10 cellular contexts compared by ENCODE assay signal in the genomic region with DNA sequence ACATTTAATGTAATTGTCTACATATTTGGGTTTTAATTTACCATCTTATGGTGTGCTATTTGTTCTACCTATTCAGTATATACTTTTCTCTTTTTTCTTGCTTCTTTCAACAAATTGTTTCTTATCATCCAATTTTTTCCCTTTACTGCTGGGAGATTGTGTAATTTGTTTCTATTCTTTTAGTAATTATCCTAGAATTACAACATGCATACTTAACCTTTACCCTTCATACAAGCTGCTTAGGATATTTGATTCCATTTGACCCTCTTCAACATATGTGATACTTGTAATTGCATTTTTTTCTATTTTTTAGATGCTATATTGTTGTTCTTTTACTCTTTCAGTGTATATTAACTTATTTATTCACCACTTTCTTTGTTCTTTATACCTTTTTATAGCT. TPM values are rescaled to one million over a fixed set of nuclear protein-coding genes. Genes with fewer than 3 reads are reported as not detected.
"Had no signal": no experiment of that assay in that cellular context is flagged by ENCODE, and none has a peak within 500 bp of the region (broad histone marks: within the 10 kb centered on the region; RNA-seq: fewer than 3 reads in every experiment).

No MANE protein-coding gene starts in this region.

- H3K27ac Mint-ChIP-seq: HFFc6 had no signal

- H3K4me3 ChIP-seq: GM23248, HAP-1 had no signal

- H3K9me3 ChIP-seq: HAP-1 had no signal

- H3K9ac ChIP-seq: GM23248, KMS-11 had no signal

- H3K4me1 ChIP-seq: HAP-1 had no signal

- H3K4me3 Mint-ChIP-seq: HFFc6 had no signal

- H3K36me3 ChIP-seq: HAP-1 had no signal

- ATAC-seq: HCT116 had no signal

- DNase-seq: GM23248, GOT3, H7, HFFc6, IMR-90, KBM-7 had no signal

RNA-seq across cellular contexts. Expression of a gene that starts 49.0 kb away (rescaled TPM):
- total RNA-seq: H4, HFFc6 had no signal
